Comparison of ENCODE assay signal across 8 cellular contexts in the genomic region with DNA sequence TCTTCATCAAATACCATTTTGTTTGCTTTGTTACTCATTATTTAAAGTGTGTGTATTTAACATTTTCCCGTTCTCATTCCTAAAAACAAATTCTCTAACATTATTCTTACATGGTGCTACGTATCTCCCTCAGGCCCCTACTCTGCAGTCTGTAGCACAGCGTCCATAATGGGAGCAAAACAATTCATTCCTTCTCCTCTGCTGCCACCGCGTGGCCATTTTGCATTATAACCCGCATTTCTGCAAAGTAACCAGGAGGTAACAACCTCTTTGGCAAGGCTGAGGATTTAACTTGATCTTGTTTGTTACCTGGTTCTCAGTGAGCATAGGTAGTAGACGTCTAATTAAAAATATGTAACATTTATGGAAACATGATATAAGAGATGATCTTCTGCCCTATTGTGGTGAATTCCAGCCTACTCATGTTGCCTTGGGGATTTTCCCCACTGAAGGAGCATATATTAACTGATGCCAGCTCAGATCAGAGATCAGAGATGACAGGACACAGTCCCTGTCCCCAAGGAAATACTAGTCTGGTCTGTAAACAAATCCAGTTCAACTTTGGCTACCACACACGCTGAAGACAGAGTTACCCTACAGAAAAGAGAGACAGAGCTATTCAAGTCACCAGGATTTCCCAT. TPM values are rescaled to one million over a fixed set of nuclear protein-coding genes. Genes with fewer than 3 reads are reported as not detected.
DNase-seq lines count a peak whose midpoint lies in the region; ATAC-seq and TF ChIP-seq lines count a peak whose summit lies in the region.

No MANE protein-coding gene starts in this region.

- no peak overlapping the region for H3K27ac ChIP-seq in heart left ventricle

- no peak overlapping the region for H3K4me3 Mint-ChIP-seq in activated naive CD8-positive, alpha-beta T cell treated with anti-CD3 and anti-CD28 coated beads, Interleukin-2, amount 50 U/mL, for 24 hours

- H3K27me3 Mint-ChIP-seq in activated naive CD8-positive, alpha-beta T cell treated with anti-CD3 and anti-CD28 coated beads, Interleukin-2, amount 50 U/mL, for 24 hours, result no peaks in the 10 kb centered on the region

- peaks cover 33% of the 10 kb centered on the region for H3K4me1 Mint-ChIP-seq in activated naive CD8-positive, alpha-beta T cell treated with anti-CD3 and anti-CD28 coated beads, Interleukin-2, amount 50 U/mL, for 24 hours

- H3K4me1 ChIP-seq in heart left ventricle, result peaks cover 0 to 4% (median 0%) of the 10 kb centered on the region in 12 donors

- TF ChIP-seq POLR2A in heart left ventricle (IDR thresholded peaks at IDR 0.05), result no peak

- TF ChIP-seq CTCF in GM06990 (IDR thresholded peaks at IDR 0.05; ENCODE audit: insufficient read depth, low read length, poor library complexity, severe bottlenecking) (peak; percentile 60), heart left ventricle (IDR thresholded peaks at IDR 0.05) (peak; percentile 65 to 86 (median 76))

- H3K9me3 ChIP-seq in heart left ventricle, result peaks cover 0 to 2% (median 0%) of the 10 kb centered on the region in 12 donors

- ATAC-seq in HG02588 (IDR thresholded peaks at IDR 0.05; ENCODE audit: unreplicated experiment) (peak; percentile 67), heart left ventricle (peak; percentile 81 to 93 (median 89)), GM18517 (IDR thresholded peaks at IDR 0.05; ENCODE audit: unreplicated experiment) (no peak)
- ATAC-seq in activated naive CD8-positive, alpha-beta T cell treated with anti-CD3 and anti-CD28 coated beads, Interleukin-2, amount 50 U/mL, for 24 hours, result peak; percentile 42

- H3K9me3 Mint-ChIP-seq in activated naive CD8-positive, alpha-beta T cell treated with anti-CD3 and anti-CD28 coated beads, Interleukin-2, amount 50 U/mL, for 24 hours, result peaks cover 6% of the 10 kb centered on the region

- H3K4me3 ChIP-seq in GM06990 (replicated peaks; ENCODE audit: low read depth, low read length) (no peak overlapping the region), heart left ventricle (no peak overlapping the region)

- intact Hi-C loops in heart left ventricle (cut with DNase I), result loop anchor here in 8 of 10 donors (1.0 to 10.0 kb wide), 6 partner anchors 345 to 716 kb away; a partner anchor contains a TSS

- peaks cover 11% of the 10 kb centered on the region for H3K36me3 Mint-ChIP-seq in activated naive CD8-positive, alpha-beta T cell treated with anti-CD3 and anti-CD28 coated beads, Interleukin-2, amount 50 U/mL, for 24 hours (ENCODE audit: low read depth)

- no peak overlapping the region for H3K27ac Mint-ChIP-seq in activated naive CD8-positive, alpha-beta T cell treated with anti-CD3 and anti-CD28 coated beads, Interleukin-2, amount 50 U/mL, for 24 hours

- H3K27me3 ChIP-seq in GM06990 (replicated peaks; ENCODE audit: control insufficient read depth, insufficient read depth, low read length) (no peaks in the 10 kb centered on the region), heart left ventricle (no peaks in the 10 kb centered on the region)

- 3 to 7% (median 5%) methylated on average over 8 of the region's 8 CpGs for WGBS in heart left ventricle, 4 donors

- H3K36me3 ChIP-seq in GM06990 (ENCODE audit: control insufficient read depth, insufficient read depth, low read length), result no peaks in the 10 kb centered on the region; the same call in 1 of the 2 replicates
- no peaks in the 10 kb centered on the region for H3K36me3 ChIP-seq in heart left ventricle

- DNase-seq in GM06990 (ENCODE audit: extremely low read depth, insufficient read length) (peak; percentile 17), NCI-H1417 treated with DMSO at 0.1 percent for 48 hours (lab: John Stamatoyannopoulos, UW) (peak; percentile 87), SW480 (ENCODE audit: low spot score) (peak; percentile 70), heart left ventricle (peak; percentile 59 to 76 (median 61)), putamen (ENCODE audit: low spot score) (peak; percentile 74)
- peak; percentile 76 for DNase-seq in activated naive CD8-positive, alpha-beta T cell treated with anti-CD3 and anti-CD28 coated beads, Interleukin-2, amount 50 U/mL, for 24 hours

RNA-seq across cellular contexts. Expression of a gene that starts 10.5 kb away (rescaled TPM):
- total RNA-seq in heart left ventricle, result not detected
- polyA plus RNA-seq in heart left ventricle, result not detected

RNA-seq across cellular contexts. Expression of a gene that starts 18.0 kb away (rescaled TPM):
- 10 to 100 TPM in 3 of 9 donors, 1 to 10 TPM in 6; 6.4 to 12.0 (median 8.4) TPM for total RNA-seq in heart left ventricle
- 1 to 10 TPM; 3.8 to 7.0 TPM for polyA plus RNA-seq in heart left ventricle

RNA-seq across cellular contexts. Expression of a gene that starts 21.7 kb away (rescaled TPM):
- total RNA-seq in heart left ventricle, result not detected
- polyA plus RNA-seq in heart left ventricle, result not detected

Comparison
In these comparisons a context has a peak if more than half of its experiments do, and no peak if none do; other contexts are left out.
1. DNase-seq: peak in every context shown above with its lines; median percentile 87 in NCI-H1417 treated with DMSO at 0.1 percent for 48 hours; 76 in activated naive CD8-positive, alpha-beta T cell treated with anti-CD3 and anti-CD28 coated beads, Interleukin-2, amount 50 U/mL, for 24 hours; 74 in putamen; 70 in SW480; 61 in heart left ventricle; 17 in GM06990.